ENCODE assay signal across 8 cellular contexts in genomic region chr12:6914246-6914947, GRCh38. TPM values are rescaled to one million over a fixed set of nuclear protein-coding genes. Genes with fewer than 3 reads are reported as not detected.
DNase-seq lines count a peak whose midpoint lies in the region; ATAC-seq and TF ChIP-seq lines count a peak whose summit lies in the region.

Gene ENO2 (plus strand): TSS chr12:6914580. CDS start chr12:6915833, 1,253 bp downstream.

- peak within 1 kb of the TSS; percentile 38 for H3K4me3 ChIP-seq in epithelial cell of esophagus (ENCODE audit: low read length)

- TF ChIP-seq CTCF in epithelial cell of esophagus (IDR thresholded peaks at IDR 0.05; ENCODE audit: insufficient read depth, low read depth, low read length, missing control alignments) = no peak

- DNase-seq in NCI-H748 treated with DMSO at 0.1 percent for 48 hours (lab: John Stamatoyannopoulos, UW) = peak; percentile 6
- peak; percentile 78 for DNase-seq in activated T-cell treated with anti-CD3 and anti-CD28 coated beads for 24 hours (ENCODE audit: low read depth)
- DNase-seq in epithelial cell of esophagus (ENCODE audit: low read depth) = peak; percentile 63
- DNase-seq in mucosa of gallbladder (ENCODE audit: low spot score) = peak; percentile 71
- DNase-seq in stimulated activated CD8-positive, alpha-beta memory T cell treated with anti-CD3 and anti-CD28 coated beads, Interleukin-4, amount 100 ng/mL, for 24 hours (ENCODE audit: low read depth) = peak; percentile 71

- ATAC-seq in GM18517 (IDR thresholded peaks at IDR 0.05; ENCODE audit: unreplicated experiment) (peak; percentile 57), HG02981 (IDR thresholded peaks at IDR 0.05; ENCODE audit: unreplicated experiment) (peak; percentile 72), HG03139 (IDR thresholded peaks at IDR 0.05; ENCODE audit: unreplicated experiment) (no peak)

RNA-seq across cellular contexts. Expression of gene ENO2, which starts in this region (rescaled TPM):
- 30.5 TPM for total RNA-seq in mucosa of gallbladder

Comparison
In these comparisons a context has a peak if more than half of its experiments do, and no peak if none do; other contexts are left out.
1. DNase-seq: peak in every context shown above with its lines; median percentile 78 in activated T-cell treated with anti-CD3 and anti-CD28 coated beads for 24 hours; 71 in mucosa of gallbladder; 71 in stimulated activated CD8-positive, alpha-beta memory T cell treated with anti-CD3 and anti-CD28 coated beads, Interleukin-4, amount 100 ng/mL, for 24 hours; 63 in epithelial cell of esophagus; 6 in NCI-H748 treated with DMSO at 0.1 percent for 48 hours.